8 cellular contexts compared by ENCODE assay signal in the genomic region with DNA sequence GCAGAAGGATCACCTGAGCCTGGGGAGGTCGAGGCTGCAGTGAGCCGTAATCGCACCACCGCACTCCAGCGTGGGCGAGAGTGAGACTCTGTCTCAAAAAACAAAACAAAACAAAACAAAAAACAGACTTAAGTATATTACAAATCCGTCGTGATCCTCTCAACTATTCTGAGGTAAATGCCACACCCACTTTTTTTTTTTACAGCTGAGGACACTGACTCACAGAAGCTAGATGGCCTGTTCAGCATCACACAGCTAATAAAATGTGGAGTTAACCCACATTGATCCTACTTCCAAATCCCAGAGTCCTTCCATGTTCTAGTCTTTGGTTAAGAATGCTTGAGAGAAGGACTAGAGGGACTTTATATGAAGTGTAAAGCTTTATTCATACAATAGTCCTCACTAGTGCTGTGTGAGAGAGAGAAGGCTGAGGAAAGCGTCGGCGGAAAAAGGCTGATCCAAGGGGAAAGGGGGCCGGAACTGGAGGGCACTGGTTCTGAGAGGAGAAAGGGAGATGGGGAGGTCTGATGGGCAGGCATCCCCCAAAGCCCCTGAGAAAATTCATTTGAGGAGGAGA. TPM values are rescaled to one million over a fixed set of nuclear protein-coding genes. Genes with fewer than 3 reads are reported as not detected.
DNase-seq lines count a peak whose midpoint lies in the region; TF ChIP-seq lines count a peak whose summit lies in the region.

No MANE protein-coding gene starts in this region.

- H3K4me1 ChIP-seq in BE2C (no peaks in the 10 kb centered on the region), HEK293 (ENCODE audit: control insufficient read depth, insufficient read depth, low read length) (no peaks in the 10 kb centered on the region), suprapubic skin (peaks cover 19% of the 10 kb centered on the region)

- peak overlapping the region; percentile 100 for H3K4me3 Mint-ChIP-seq in activated T-helper 1 cell treated with anti-CD3 and anti-CD28 coated beads, Interleukin-12 subunit alpha, Interleukin-12 subunit beta, Interleukin-2, Interleukin-4 antibody, amounts not matched to agents 30 ng/mL and 10 ng/mL and 1 ng/mL, durations not matched to agents 14 hours and 24 hours and 36 hours

- no peaks in the 10 kb centered on the region for H3K27me3 Mint-ChIP-seq in activated T-helper 1 cell treated with anti-CD3 and anti-CD28 coated beads, Interleukin-12 subunit alpha, Interleukin-12 subunit beta, Interleukin-2, Interleukin-4 antibody, amounts not matched to agents 30 ng/mL and 10 ng/mL and 1 ng/mL, durations not matched to agents 14 hours and 24 hours and 36 hours (ENCODE audit: insufficient read depth)

- H3K9me3 ChIP-seq in BE2C (no peaks in the 10 kb centered on the region), HEK293 (ENCODE audit: control insufficient read depth, insufficient read depth, low read depth, low read length) (no peaks in the 10 kb centered on the region), suprapubic skin (no peaks in the 10 kb centered on the region)

- H3K27ac Mint-ChIP-seq in activated T-helper 1 cell treated with anti-CD3 and anti-CD28 coated beads, Interleukin-12 subunit alpha, Interleukin-12 subunit beta, Interleukin-2, Interleukin-4 antibody, amounts not matched to agents 30 ng/mL and 10 ng/mL and 1 ng/mL, durations not matched to agents 14 hours and 24 hours and 36 hours: peak overlapping the region; percentile 93

- TF ChIP-seq CTCF in BE2C (IDR thresholded peaks at IDR 0.05; ENCODE audit: low read depth, low read length): no peak
- no peak for TF ChIP-seq CTCF in HEK293 (tag by site-specific recombination; IDR thresholded peaks at IDR 0.05)
- no peak for TF ChIP-seq CTCF in suprapubic skin (IDR thresholded peaks at IDR 0.05)

- H3K27me3 ChIP-seq in BE2C (no peaks in the 10 kb centered on the region), suprapubic skin (no peaks in the 10 kb centered on the region)

- POLR2A ChIA-PET in HEK293 (lab: Yijun Ruan, JAX): interaction anchor here (0.9 to 4.2 kb wide), 8 partner anchors 11 to 401 kb away, joined by 3 to 62 read pairs (median 4); a partner anchor contains a TSS

- no peak for TF ChIP-seq POLR2A in suprapubic skin (IDR thresholded peaks at IDR 0.05)

- H3K36me3 Mint-ChIP-seq in activated T-helper 1 cell treated with anti-CD3 and anti-CD28 coated beads, Interleukin-12 subunit alpha, Interleukin-12 subunit beta, Interleukin-2, Interleukin-4 antibody, amounts not matched to agents 30 ng/mL and 10 ng/mL and 1 ng/mL, durations not matched to agents 14 hours and 24 hours and 36 hours (ENCODE audit: low read depth): peaks cover 9% of the 10 kb centered on the region

- peaks cover 12% of the 10 kb centered on the region for H3K36me3 ChIP-seq in BE2C
- H3K36me3 ChIP-seq in HEK293 (ENCODE audit: control insufficient read depth in 2 of 2, insufficient read depth in 1 of 2, low read length in 2 of 2): peaks cover 22 to 61% of the 10 kb centered on the region in 2 experiments
- peaks cover 25% of the 10 kb centered on the region for H3K36me3 ChIP-seq in suprapubic skin

- no peak for TF ChIP-seq EP300 in suprapubic skin (IDR thresholded peaks at IDR 0.05)

- H3K9me3 Mint-ChIP-seq in activated T-helper 1 cell treated with anti-CD3 and anti-CD28 coated beads, Interleukin-12 subunit alpha, Interleukin-12 subunit beta, Interleukin-2, Interleukin-4 antibody, amounts not matched to agents 30 ng/mL and 10 ng/mL and 1 ng/mL, durations not matched to agents 14 hours and 24 hours and 36 hours: no peaks in the 10 kb centered on the region

- H3K4me3 ChIP-seq in BE2C (ENCODE audit: low read depth, low read length): peak overlapping the region; percentile 94
- peak overlapping the region; percentile 94 for H3K4me3 ChIP-seq in HEK293 (ENCODE audit: low read depth, low read length)
- H3K4me3 ChIP-seq in suprapubic skin: peak overlapping the region; percentile 71

- 45% methylated on average over 12 of the region's 12 CpGs for WGBS in suprapubic skin

- DNase-seq in BE2C: no peak
- DNase-seq in activated T-helper 1 cell treated with anti-CD3 and anti-CD28 coated beads, Interleukin-12 subunit alpha, Interleukin-12 subunit beta, Interleukin-2, Interleukin-4 antibody, amounts not matched to agents 30 ng/mL and 10 ng/mL and 1 ng/mL, durations not matched to agents 14 hours and 24 hours and 36 hours (ENCODE audit: low spot score): no peak
- DNase-seq in iris pigment epithelial cell (ENCODE audit: low read depth): peak; percentile 39
- no peak for DNase-seq in suprapubic skin (ENCODE audit: low spot score in 2 of 2)
- no peak for DNase-seq in UCSD-AML1 (lab: John Stamatoyannopoulos, UW; ENCODE audit: unreplicated experiment)
- no peak for DNase-seq in hippocampal formation (lab: John Stamatoyannopoulos, UW)
- DNase-seq in NCI-H1417 treated with DMSO at 0.1 percent for 48 hours (lab: John Stamatoyannopoulos, UW): no peak

- peaks cover 22% of the 10 kb centered on the region for H3K4me1 Mint-ChIP-seq in activated T-helper 1 cell treated with anti-CD3 and anti-CD28 coated beads, Interleukin-12 subunit alpha, Interleukin-12 subunit beta, Interleukin-2, Interleukin-4 antibody, amounts not matched to agents 30 ng/mL and 10 ng/mL and 1 ng/mL, durations not matched to agents 14 hours and 24 hours and 36 hours (ENCODE audit: low read depth)

- CTCF ChIA-PET in HEK293 (lab: Yijun Ruan, JAX): interaction anchor here (0.6 to 3.9 kb wide), 8 partner anchors 12 to 614 kb away, joined by 3 to 26 read pairs (median 5); a partner anchor contains a TSS

- intact Hi-C loops in activated T-helper 1 cell treated with anti-CD3 and anti-CD28 coated beads, Interleukin-12 subunit alpha, Interleukin-12 subunit beta, Interleukin-2, Interleukin-4 antibody, amounts not matched to agents 30 ng/mL and 10 ng/mL and 1 ng/mL, durations not matched to agents 14 hours and 24 hours and 36 hours (cut with micrococcal nuclease): loop anchor here (1.0 to 5.0 kb wide), 5 partner anchors 39 to 871 kb away; a partner anchor contains a TSS

- H3K27ac ChIP-seq in HEK293 (ENCODE audit: extremely low read depth, low read depth, low read length) (peak overlapping the region; percentile 25), suprapubic skin (peak overlapping the region; percentile 67)

TF ChIP-seq in HEK293, 187 proteins besides CTCF, POLR2A, EP300 and RAD21 (continues in another document):
- TF ChIP-seq ZNF561 (tag by site-specific recombination; IDR thresholded peaks at IDR 0.05; ENCODE audit: borderline replicate concordance) (no peak), KLF10 (tag by site-specific recombination; IDR thresholded peaks at IDR 0.05) (peak; percentile 50; the same call in 1 of the 2 replicates), KLF9 (tag by site-specific recombination; IDR thresholded peaks at IDR 0.05; ENCODE audit: low read depth) (peak; percentile 63), EGR2 (tag by site-specific recombination; IDR thresholded peaks at IDR 0.05; ENCODE audit: low read depth) (no peak), ZNF521 (tag by site-specific recombination; IDR thresholded peaks at IDR 0.05) (no peak), ZNF624 (tag by site-specific recombination; IDR thresholded peaks at IDR 0.05) (no peak), GLI4 (tag by site-specific recombination; IDR thresholded peaks at IDR 0.05) (no peak), ZIC2 (tag by site-specific recombination; IDR thresholded peaks at IDR 0.05) (no peak), MZF1 (tag by site-specific recombination; IDR thresholded peaks at IDR 0.05; ENCODE audit: borderline replicate concordance) (no peak), SETDB1 (IDR thresholded peaks at IDR 0.05; ENCODE audit: insufficient read length, low read length) (no peak)
- TF ChIP-seq, protein P1, sequence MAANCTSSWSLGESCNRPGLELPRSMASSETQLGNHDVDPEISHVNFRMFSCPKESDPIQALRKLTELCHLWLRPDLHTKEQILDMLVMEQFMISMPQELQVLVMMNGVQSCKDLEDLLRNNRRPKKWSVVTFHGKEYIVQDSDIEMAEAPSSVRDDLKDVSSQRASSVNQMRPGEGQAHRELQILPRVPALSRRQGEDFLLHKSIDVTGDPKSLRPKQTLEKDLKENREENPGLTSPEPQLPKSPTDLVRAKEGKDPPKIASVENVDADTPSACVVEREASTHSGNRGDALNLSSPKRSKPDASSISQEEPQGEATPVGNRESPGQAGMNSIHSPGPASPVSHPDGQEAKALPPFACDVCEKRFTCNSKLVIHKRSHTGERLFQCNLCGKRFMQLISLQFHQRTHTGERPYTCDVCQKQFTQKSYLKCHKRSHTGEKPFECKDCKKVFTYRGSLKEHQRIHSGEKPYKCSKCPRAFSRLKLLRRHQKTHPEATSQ (tag by site-specific recombination; IDR thresholded peaks at IDR 0.05): no peak

RNA-seq across cellular contexts. Expression of a gene that starts 0.6 kb away (rescaled TPM):
- 301 TPM for polyA plus RNA-seq in BE2C (2012; ENCODE audit: insufficient read depth, insufficient read length, low read depth)
- 29.1 and 31.6 TPM in 2 replicates for total RNA-seq in activated T-helper 1 cell treated with anti-CD3 and anti-CD28 coated beads, Interleukin-12 subunit alpha, Interleukin-12 subunit beta, Interleukin-2, Interleukin-4 antibody, amounts not matched to agents 30 ng/mL and 10 ng/mL and 1 ng/mL, durations not matched to agents 14 hours and 24 hours and 36 hours
- 10 to 100 TPM; 19.0 to 42.6 (median 23.2) TPM for total RNA-seq in suprapubic skin

RNA-seq across cellular contexts. Expression of a gene that starts 0.7 kb away (rescaled TPM):
- polyA plus RNA-seq in BE2C (2012; ENCODE audit: insufficient read depth, insufficient read length, low read depth): 29.9 TPM
- total RNA-seq in activated T-helper 1 cell treated with anti-CD3 and anti-CD28 coated beads, Interleukin-12 subunit alpha, Interleukin-12 subunit beta, Interleukin-2, Interleukin-4 antibody, amounts not matched to agents 30 ng/mL and 10 ng/mL and 1 ng/mL, durations not matched to agents 14 hours and 24 hours and 36 hours: 15.9 TPM in 2 replicates
- 10 to 100 TPM; 20.7 to 43.4 (median 21.9) TPM for total RNA-seq in suprapubic skin

RNA-seq across cellular contexts. Expression of a gene that starts 11.7 kb away (rescaled TPM):
- 265 TPM for polyA plus RNA-seq in BE2C (2012; ENCODE audit: insufficient read depth, insufficient read length, low read depth)
- total RNA-seq in activated T-helper 1 cell treated with anti-CD3 and anti-CD28 coated beads, Interleukin-12 subunit alpha, Interleukin-12 subunit beta, Interleukin-2, Interleukin-4 antibody, amounts not matched to agents 30 ng/mL and 10 ng/mL and 1 ng/mL, durations not matched to agents 14 hours and 24 hours and 36 hours: 85.1 and 85.3 TPM in 2 replicates
- 10 to 100 TPM; 30.3 to 72.8 (median 39.2) TPM for total RNA-seq in suprapubic skin

RNA-seq across cellular contexts. Expression of a gene that starts 11.7 kb away (rescaled TPM):
- 20.7 TPM for polyA plus RNA-seq in BE2C (2012; ENCODE audit: insufficient read depth, insufficient read length, low read depth)
- total RNA-seq in activated T-helper 1 cell treated with anti-CD3 and anti-CD28 coated beads, Interleukin-12 subunit alpha, Interleukin-12 subunit beta, Interleukin-2, Interleukin-4 antibody, amounts not matched to agents 30 ng/mL and 10 ng/mL and 1 ng/mL, durations not matched to agents 14 hours and 24 hours and 36 hours: 61.8 and 64.4 TPM in 2 replicates
- 10 to 100 TPM; 27.4 to 38.7 (median 30.7) TPM for total RNA-seq in suprapubic skin

RNA-seq across cellular contexts. Expression of a gene that starts 39.5 kb away (rescaled TPM):
- 13.0 TPM for polyA plus RNA-seq in BE2C (2012; ENCODE audit: insufficient read depth, insufficient read length, low read depth)
- 70.6 and 78.3 TPM in 2 replicates for total RNA-seq in activated T-helper 1 cell treated with anti-CD3 and anti-CD28 coated beads, Interleukin-12 subunit alpha, Interleukin-12 subunit beta, Interleukin-2, Interleukin-4 antibody, amounts not matched to agents 30 ng/mL and 10 ng/mL and 1 ng/mL, durations not matched to agents 14 hours and 24 hours and 36 hours
- 10 to 100 TPM; 18.9 to 43.5 (median 25.2) TPM for total RNA-seq in suprapubic skin
